In the genomic region with DNA sequence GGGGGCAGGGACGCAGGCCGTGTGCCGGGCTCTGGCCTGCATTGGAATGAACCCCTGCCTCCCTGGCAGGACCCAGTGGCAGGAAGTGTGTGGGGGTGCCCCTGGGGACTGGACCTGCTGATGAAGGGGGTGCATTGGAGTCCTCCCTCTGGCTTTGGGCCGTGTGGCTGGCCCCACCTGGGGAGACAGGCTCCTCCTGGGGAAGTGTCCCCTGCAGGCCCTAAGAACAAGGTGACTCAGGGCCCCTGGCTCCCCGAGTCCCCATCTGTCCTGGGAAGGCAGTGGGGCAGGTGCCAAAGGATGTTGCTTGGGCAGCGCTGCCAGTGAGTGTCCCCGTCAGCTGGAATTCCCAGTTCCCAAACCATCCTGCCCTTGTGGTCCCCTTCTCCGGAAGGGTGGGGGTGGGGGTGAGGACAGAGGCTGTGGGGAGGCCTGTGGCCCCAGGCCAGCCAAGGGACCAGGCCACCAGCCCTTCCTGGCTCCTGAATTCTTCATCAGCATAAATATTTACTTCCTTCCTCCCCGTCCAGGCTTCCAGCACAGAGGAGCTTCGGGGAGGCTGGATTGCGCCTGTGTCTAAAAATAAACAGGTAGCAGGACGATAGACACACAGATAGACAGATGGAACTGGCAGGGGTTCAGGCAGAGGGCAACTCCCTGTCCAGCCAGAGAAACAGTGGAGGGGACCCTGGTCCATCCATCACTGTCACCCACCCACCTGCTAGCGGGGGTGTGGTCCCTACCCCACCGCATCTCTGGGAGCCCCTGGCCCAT, we compare ENCODE assay signal across 9 cellular contexts. TPM values are rescaled to one million over a fixed set of nuclear protein-coding genes. Genes with fewer than 3 reads are reported as not detected.
DNase-seq lines count a peak whose midpoint lies in the region; ATAC-seq and TF ChIP-seq lines count a peak whose summit lies in the region.
"Had no signal": no experiment of that assay in that cellular context is flagged by ENCODE, and none has a peak within 500 bp of the region (broad histone marks: within the 10 kb centered on the region; RNA-seq: fewer than 3 reads in every experiment).

No MANE protein-coding gene starts in this region.

- peak overlapping the region; percentile 90 for H3K27ac ChIP-seq in BLaER1
- H3K27ac ChIP-seq in RWPE1, result peak overlapping the region; percentile 97
- peak overlapping the region; percentile 52 to 89 (median 86) for H3K27ac ChIP-seq in gastroesophageal sphincter

- peaks cover 22% of the 10 kb centered on the region for H3K36me3 ChIP-seq in BLaER1
- H3K36me3 ChIP-seq in gastroesophageal sphincter, result peaks cover 0 to 20% of the 10 kb centered on the region in 2 donors

- H4K20me1 ChIP-seq in BLaER1, result peaks cover 71% of the 10 kb centered on the region

- CTCF ChIA-PET in RWPE1 (lab: Yijun Ruan, JAX), result interaction anchor here (0.8 to 1.1 kb wide), 4 partner anchors 39 to 128 kb away, joined by 3 to 4 read pairs (median 4); no protein-coding TSS in a partner anchor
- CTCF ChIA-PET in activated CD4-positive, alpha-beta memory T cell treated with anti-CD3 and anti-CD28 coated beads, Interleukin-2, amount 10 ng/mL, durations not matched to agents 7 days and 5 days (lab: Charles Lee), result interaction anchor here (0.8 to 8.1 kb wide), 10 partner anchors 19 to 346 kb away, joined by 3 to 65 read pairs (median 6); no protein-coding TSS in a partner anchor

- POLR2A ChIA-PET in RWPE1 (lab: Yijun Ruan, JAX; ENCODE audit: low non-redundant PET), result no interaction called here
- POLR2A ChIA-PET in activated CD4-positive, alpha-beta memory T cell treated with anti-CD3 and anti-CD28 coated beads, Interleukin-2, amount 10 ng/mL, durations not matched to agents 7 days and 5 days (lab: Charles Lee), result interaction anchor here (1.1 to 1.5 kb wide), 2 partner anchors 17 to 55 kb away, joined by 3 to 5 read pairs; partner anchors contain the start of gene TFAP4

- no peak for TF ChIP-seq EP300 in gastroesophageal sphincter (IDR thresholded peaks at IDR 0.05)

- H3K9ac ChIP-seq in BLaER1, result peak overlapping the region; percentile 78

- TF ChIP-seq POLR2A in gastroesophageal sphincter (IDR thresholded peaks at IDR 0.05), result no peak

- no peak for TF ChIP-seq CTCF in RWPE1 (conservative IDR thresholded peaks at IDR 0.05; ENCODE audit: low read depth)
- TF ChIP-seq CTCF in gastroesophageal sphincter (IDR thresholded peaks at IDR 0.05), result no peak
- no peak for TF ChIP-seq CTCF in osteocyte (IDR thresholded peaks at IDR 0.05)

- peak overlapping the region; percentile 38 for H3K4me3 Mint-ChIP-seq in osteocyte (ENCODE audit: unreplicated experiment)
- no peak overlapping the region for H3K4me3 Mint-ChIP-seq in activated CD4-positive, alpha-beta memory T cell treated with anti-CD3 and anti-CD28 coated beads, Interleukin-2, amount 10 ng/mL, durations not matched to agents 7 days and 5 days

- H3K27me3 ChIP-seq in BLaER1 (no peaks in the 10 kb centered on the region), gastroesophageal sphincter (no peaks in the 10 kb centered on the region)

- no peaks in the 10 kb centered on the region for H3K9me3 Mint-ChIP-seq in osteocyte (ENCODE audit: unreplicated experiment)
- H3K9me3 Mint-ChIP-seq in activated CD4-positive, alpha-beta memory T cell treated with anti-CD3 and anti-CD28 coated beads, Interleukin-2, amount 10 ng/mL, durations not matched to agents 7 days and 5 days, result no peaks in the 10 kb centered on the region

- H3K4me1 ChIP-seq in BLaER1 (peaks cover 66% of the 10 kb centered on the region), gastroesophageal sphincter (peaks cover 7 to 72% (median 49%) of the 10 kb centered on the region in 3 donors)

- no peaks in the 10 kb centered on the region for H3K36me3 Mint-ChIP-seq in osteocyte (ENCODE audit: unreplicated experiment)
- no peaks in the 10 kb centered on the region for H3K36me3 Mint-ChIP-seq in activated CD4-positive, alpha-beta memory T cell treated with anti-CD3 and anti-CD28 coated beads, Interleukin-2, amount 10 ng/mL, durations not matched to agents 7 days and 5 days (ENCODE audit: low read depth)

- H3K27ac Mint-ChIP-seq in osteocyte (ENCODE audit: unreplicated experiment), result peak overlapping the region; percentile 87
- H3K27ac Mint-ChIP-seq in activated CD4-positive, alpha-beta memory T cell treated with anti-CD3 and anti-CD28 coated beads, Interleukin-2, amount 10 ng/mL, durations not matched to agents 7 days and 5 days, result no peak overlapping the region

- no peak for DNase-seq in RWPE1 (ENCODE audit: low spot score)
- no peak for DNase-seq in osteocyte (ENCODE audit: extremely low spot score, unreplicated experiment)
- DNase-seq in activated CD4-positive, alpha-beta T cell treated with anti-CD3 and anti-CD28 coated beads, Interleukin-2, amount 50 U/mL, for 1 hour, result no peak
- DNase-seq in activated CD4-positive, alpha-beta memory T cell treated with anti-CD3 and anti-CD28 coated beads, Interleukin-2, amount 10 ng/mL, durations not matched to agents 7 days and 5 days, result no peak
- DNase-seq: NCI-H1048 had no signal

- H3K4me1 Mint-ChIP-seq in osteocyte (ENCODE audit: unreplicated experiment), result peaks cover 40% of the 10 kb centered on the region
- no peaks in the 10 kb centered on the region for H3K4me1 Mint-ChIP-seq in activated CD4-positive, alpha-beta memory T cell treated with anti-CD3 and anti-CD28 coated beads, Interleukin-2, amount 10 ng/mL, durations not matched to agents 7 days and 5 days

- H3K4me2 ChIP-seq in BLaER1, result peak overlapping the region; percentile 98

- WGBS in gastroesophageal sphincter (ENCODE audit: low coverage in 1 of 2), 2 donors, result 19% methylated on average over 4 of the region's 14 CpGs; no CpG with 5 or more reads in 1 of the 2 donors

- H3K27me3 Mint-ChIP-seq in osteocyte (ENCODE audit: unreplicated experiment), result no peaks in the 10 kb centered on the region
- H3K27me3 Mint-ChIP-seq in activated CD4-positive, alpha-beta memory T cell treated with anti-CD3 and anti-CD28 coated beads, Interleukin-2, amount 10 ng/mL, durations not matched to agents 7 days and 5 days, result peaks cover 15% of the 10 kb centered on the region

- ATAC-seq in gastroesophageal sphincter (peak; percentile 12), GM19452 (IDR thresholded peaks at IDR 0.05; ENCODE audit: unreplicated experiment) (no peak), HG02840 (IDR thresholded peaks at IDR 0.05; ENCODE audit: low FRiP score, unreplicated experiment) (no peak)

- peak overlapping the region; percentile 70 for H3K4me3 ChIP-seq in BLaER1
- H3K4me3 ChIP-seq in gastroesophageal sphincter, result peak overlapping the region in 1 of 2 donors; percentile 54

- no peaks in the 10 kb centered on the region for H3K9me3 ChIP-seq in BLaER1
- no peaks in the 10 kb centered on the region for H3K9me3 ChIP-seq in gastroesophageal sphincter

RNA-seq across cellular contexts. Expression of gene GLIS2, which starts 12.9 kb away (rescaled TPM):
- total RNA-seq in gastroesophageal sphincter, result 10 to 100 TPM in 1 of 4 donors, 1 to 10 TPM in 3; 5.7 to 26.9 (median 7.9) TPM
- total RNA-seq in osteocyte, result 58.6 and 59.9 TPM in 2 replicates
- total RNA-seq in activated CD4-positive, alpha-beta memory T cell treated with anti-CD3 and anti-CD28 coated beads, Interleukin-2, amount 10 ng/mL, durations not matched to agents 7 days and 5 days, result under 1 TPM; 0.40 to 0.45 TPM

RNA-seq across cellular contexts. Expression of gene PAM16, which starts 22.4 kb away (rescaled TPM):
- total RNA-seq in gastroesophageal sphincter (10 to 100 TPM; 26.0 to 37.3 (median 34.7) TPM), osteocyte (21.0 and 23.7 TPM in 2 replicates)
- total RNA-seq in activated CD4-positive, alpha-beta memory T cell treated with anti-CD3 and anti-CD28 coated beads, Interleukin-2, amount 10 ng/mL, durations not matched to agents 7 days and 5 days, result 10 to 100 TPM; 29.7 to 33.9 TPM

RNA-seq across cellular contexts. Expression of gene VASN, which starts 42.9 kb away (rescaled TPM):
- total RNA-seq in gastroesophageal sphincter, result 10 to 100 TPM in 3 of 4 donors, 1 to 10 TPM in 1; 6.8 to 35.8 (median 19.9) TPM
- 62.7 and 63.1 TPM in 2 replicates for total RNA-seq in osteocyte
- total RNA-seq in activated CD4-positive, alpha-beta memory T cell treated with anti-CD3 and anti-CD28 coated beads, Interleukin-2, amount 10 ng/mL, durations not matched to agents 7 days and 5 days, result under 1 TPM in 1 of 2 experiments, not detected in 1; 0.08 TPM

RNA-seq across cellular contexts. Expression of gene TFAP4, which starts 55.9 kb away (rescaled TPM):
- total RNA-seq in gastroesophageal sphincter (1 to 10 TPM; 3.3 to 5.9 (median 4.7) TPM), osteocyte (8.0 and 10.8 TPM in 2 replicates)
- 10 to 100 TPM; 12.4 to 13.5 TPM for total RNA-seq in activated CD4-positive, alpha-beta memory T cell treated with anti-CD3 and anti-CD28 coated beads, Interleukin-2, amount 10 ng/mL, durations not matched to agents 7 days and 5 days

Comparison
In these comparisons a context has a peak if more than half of its experiments do, and no peak if none do; other contexts are left out.
1. RNA of gene GLIS2, which starts 12.9 kb away (total RNA-seq): 58.6 to 59.9 TPM in osteocyte and 5.7 to 26.9 TPM in gastroesophageal sphincter; 0.40 to 0.45 TPM in activated CD4-positive, alpha-beta memory T cell treated with anti-CD3 and anti-CD28 coated beads, Interleukin-2, amount 10 ng/mL, durations not matched to agents 7 days and 5 days; every median in the first group is over 4 times any median in the second.
2. RNA of gene VASN, which starts 42.9 kb away (total RNA-seq): 62.7 to 63.1 TPM in osteocyte and 6.8 to 35.8 TPM in gastroesophageal sphincter; 0.08 TPM in activated CD4-positive, alpha-beta memory T cell treated with anti-CD3 and anti-CD28 coated beads, Interleukin-2, amount 10 ng/mL, durations not matched to agents 7 days and 5 days; every median in the first group is over 4 times any median in the second.
3. Peak in every context shown above with its lines, with median percentiles within 50 percentile points of each other: H3K27ac ChIP-seq.